ENCODE assay signal across 1 cellular context in the genomic region with DNA sequence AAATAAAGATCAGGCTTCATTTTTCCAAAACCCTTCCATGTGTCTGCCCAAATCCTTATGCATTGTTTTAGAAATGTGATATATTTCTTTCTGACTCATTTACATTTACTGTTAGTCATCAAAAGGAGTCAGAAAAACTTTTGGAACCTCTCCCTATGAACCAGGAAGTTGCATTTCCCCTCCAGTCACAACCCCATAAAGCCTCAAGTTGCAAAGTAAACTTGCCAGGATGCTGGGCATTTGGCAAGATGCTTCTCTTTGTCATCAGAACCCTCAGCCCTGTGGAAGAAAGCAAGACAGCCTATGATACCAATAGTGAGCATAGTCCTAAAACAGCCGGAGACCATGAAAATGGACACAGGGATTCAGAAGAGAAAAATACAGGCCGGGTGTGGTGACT.
A peak's percentile ranks its signal among the peaks of the same experiment; 100 is the strongest.
TF ChIP-seq lines count a peak whose summit lies in the region.

No MANE protein-coding gene starts in this region.

TF ChIP-seq in IMR-90, 13 proteins besides CTCF, POLR2A, EP300 and RAD21:
- TF ChIP-seq, protein P1, sequence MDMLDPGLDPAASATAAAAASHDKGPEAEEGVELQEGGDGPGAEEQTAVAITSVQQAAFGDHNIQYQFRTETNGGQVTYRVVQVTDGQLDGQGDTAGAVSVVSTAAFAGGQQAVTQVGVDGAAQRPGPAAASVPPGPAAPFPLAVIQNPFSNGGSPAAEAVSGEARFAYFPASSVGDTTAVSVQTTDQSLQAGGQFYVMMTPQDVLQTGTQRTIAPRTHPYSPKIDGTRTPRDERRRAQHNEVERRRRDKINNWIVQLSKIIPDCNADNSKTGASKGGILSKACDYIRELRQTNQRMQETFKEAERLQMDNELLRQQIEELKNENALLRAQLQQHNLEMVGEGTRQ (IDR thresholded peaks at IDR 0.05; ENCODE audit: low read depth, low read length) = no peak
- TF ChIP-seq BHLHE40 (IDR thresholded peaks at IDR 0.05; ENCODE audit: low read depth, low read length) = peak; percentile 5; the same call in 1 of the 2 replicates
- peak; percentile 31; the same call in 1 of the 2 replicates for TF ChIP-seq MAFK (IDR thresholded peaks at IDR 0.05; ENCODE audit: low read depth, low read length)
- no peak for TF ChIP-seq RFX5 (IDR thresholded peaks at IDR 0.05; ENCODE audit: low read depth, low read length)
- TF ChIP-seq CHD1 (IDR thresholded peaks at IDR 0.05; ENCODE audit: low read depth, low read length) = no peak
- no peak for TF ChIP-seq NFE2L2 (IDR thresholded peaks at IDR 0.05; ENCODE audit: low read depth, low read length)
- TF ChIP-seq RCOR1 (IDR thresholded peaks at IDR 0.05; ENCODE audit: insufficient replicate concordance, low read length) = peak; percentile 43
- TF ChIP-seq FOS (IDR thresholded peaks at IDR 0.05; ENCODE audit: low read depth, low read length) = peak; percentile 66
- TF ChIP-seq CEBPB (IDR thresholded peaks at IDR 0.05; ENCODE audit: low read depth, low read length) = peak; percentile 70
